ENCODE assay signal across 19 cellular contexts in the genomic region with DNA sequence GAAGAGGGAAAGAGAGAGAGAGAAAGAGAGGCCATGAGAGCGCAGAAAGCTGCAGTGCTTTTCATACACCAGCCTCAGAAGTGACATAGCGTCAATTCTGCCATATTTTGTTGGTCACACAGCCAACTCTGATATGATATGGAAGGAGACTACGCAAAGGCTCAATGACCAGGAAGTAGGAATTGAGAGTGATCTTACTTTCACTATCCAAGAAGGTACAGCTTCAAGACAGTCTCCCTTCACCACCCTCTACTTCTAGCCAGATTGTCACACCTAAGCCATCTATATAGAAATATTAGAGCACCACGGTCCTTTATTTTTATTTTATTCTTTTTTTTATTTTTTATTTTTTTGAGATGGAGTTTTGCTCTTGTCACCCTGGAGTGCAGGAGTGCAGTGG. TPM values are rescaled to one million over a fixed set of nuclear protein-coding genes. Genes with fewer than 3 reads are reported as not detected.
"Had no signal": no experiment of that assay in that cellular context is flagged by ENCODE, and none has a peak within 500 bp of the region (broad histone marks: within the 10 kb centered on the region; RNA-seq: fewer than 3 reads in every experiment).

No MANE protein-coding gene starts in this region.

- H3K4me1 ChIP-seq: gastroesophageal sphincter, heart left ventricle, left ventricle myocardium inferior, right lobe of liver, testis, upper lobe of left lung had no signal

- H3K27me3 Mint-ChIP-seq: activated CD4-positive, alpha-beta T cell treated with anti-CD3 and anti-CD28 coated beads, Interleukin-2, amount 10 ng/mL, durations not matched to agents 7 days and 5 days had no signal

- H3K4me3 ChIP-seq: coronary artery, gastroesophageal sphincter, heart left ventricle, left ventricle myocardium inferior, ovary, psoas muscle, right lobe of liver, smooth muscle cell, testis, upper lobe of left lung had no signal

- DNase-seq: activated CD4-positive, alpha-beta T cell treated with anti-CD3 and anti-CD28 coated beads, Interleukin-2, amount 10 ng/mL, durations not matched to agents 7 days and 5 days; activated naive CD4-positive, alpha-beta T cell; activated T-cell treated with anti-CD3 and anti-CD28 coated beads for 4 hours; anterior cingulate cortex; brain microvascular endothelial cell; erythroblast; heart left ventricle; left ventricle myocardium inferior; ovary; psoas muscle; right lobe of liver; stimulated activated CD4-positive, alpha-beta T cell treated with anti-CD3 and anti-CD28 coated beads, Interleukin-4, amount 100 ng/mL, for 1 hour; testis; upper lobe of left lung had no signal

- H3K4me2 ChIP-seq: smooth muscle cell had no signal

- H3K27ac ChIP-seq: brain microvascular endothelial cell, coronary artery, gastroesophageal sphincter, heart left ventricle, left ventricle myocardium inferior, ovary, psoas muscle, right lobe of liver, testis, upper lobe of left lung had no signal

- H3K27ac Mint-ChIP-seq: activated CD4-positive, alpha-beta T cell treated with anti-CD3 and anti-CD28 coated beads, Interleukin-2, amount 10 ng/mL, durations not matched to agents 7 days and 5 days had no signal

- H3K4me3 Mint-ChIP-seq: activated CD4-positive, alpha-beta T cell treated with anti-CD3 and anti-CD28 coated beads, Interleukin-2, amount 10 ng/mL, durations not matched to agents 7 days and 5 days had no signal

- ATAC-seq: activated CD4-positive, CD25-positive, alpha-beta regulatory T cell treated with anti-CD3 and anti-CD28 coated beads, Interleukin-2, amount 50 U/mL, for 24 hours; gastroesophageal sphincter; heart left ventricle; psoas muscle; right lobe of liver had no signal

- H3K27me3 ChIP-seq: gastroesophageal sphincter, ovary, right lobe of liver, testis, upper lobe of left lung had no signal

RNA-seq across cellular contexts. Expression of gene PARP15, which starts 21.1 kb away (rescaled TPM):
- total RNA-seq: kidney epithelial cell, smooth muscle cell had no signal
